8 cellular contexts compared by ENCODE assay signal in the genomic region with DNA sequence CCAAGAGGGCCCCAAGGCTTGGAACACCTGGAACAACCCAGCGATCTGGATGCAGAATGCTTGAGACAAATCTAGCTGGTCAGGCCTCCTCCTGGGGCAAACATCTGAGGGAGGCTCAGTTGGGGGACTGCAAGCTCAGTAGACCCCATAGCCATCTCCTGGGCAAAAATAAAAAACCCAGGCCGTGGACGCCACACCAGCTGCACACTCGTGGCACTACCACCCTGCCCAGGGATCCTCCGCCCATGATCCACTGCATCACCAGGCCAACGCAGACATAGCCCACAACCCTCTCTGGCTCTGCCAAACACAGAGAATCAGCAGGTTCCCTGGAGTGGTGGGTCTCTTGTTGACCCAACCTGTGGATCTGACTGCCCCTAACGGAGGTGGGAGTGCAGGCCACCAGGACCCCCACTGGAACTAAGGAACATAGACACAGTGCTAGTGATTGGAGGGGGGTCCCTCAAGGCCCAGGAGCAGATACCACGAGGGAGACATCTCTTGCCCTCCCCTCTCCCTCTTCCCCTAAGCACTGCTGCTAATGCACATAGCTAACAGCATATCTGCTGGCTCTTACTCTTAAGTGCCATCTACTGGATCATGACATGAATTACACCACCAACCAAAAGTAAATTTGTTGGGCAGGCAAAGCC.
DNase-seq lines count a peak whose midpoint lies in the region; ATAC-seq and TF ChIP-seq lines count a peak whose summit lies in the region.

No MANE protein-coding gene starts in this region.

- no peaks in the 10 kb centered on the region for H3K4me1 ChIP-seq in spleen

- peaks cover 0 to 11% (median 9%) of the 10 kb centered on the region in 8 donors for H3K9me3 ChIP-seq in spleen

- TF ChIP-seq CTCF in astrocyte of the cerebellum (IDR thresholded peaks at IDR 0.05; ENCODE audit: low read depth, low read length, missing control alignments) (peak; percentile 76), spleen (IDR thresholded peaks at IDR 0.05 in 8 of 11, conservative IDR thresholded peaks at IDR 0.05 in 3 of 11) (peak in 9 of 11 experiments; percentile 30 to 70 (median 55))

- H3K4me3 ChIP-seq in astrocyte of the cerebellum (ENCODE audit: low read depth, low read length), result no peak overlapping the region
- no peak overlapping the region for H3K4me3 ChIP-seq in spleen

- no peak for ATAC-seq in HG02840 (IDR thresholded peaks at IDR 0.05; ENCODE audit: low FRiP score, unreplicated experiment)

- H3K27me3 ChIP-seq in spleen (replicated peaks in 1 of 7), result peaks cover 0 to 19% (median 0%) of the 10 kb centered on the region in 7 donors

- TF ChIP-seq POLR2A in spleen (IDR thresholded peaks at IDR 0.05), result no peak

- POLR2A ChIA-PET in HEK293T (lab: Yijun Ruan, JAX), result interaction anchor here (1.3 kb wide), 1 partner anchor 146 kb away, joined by 3 read pairs; no protein-coding TSS in a partner anchor

- intact Hi-C loops in spleen (cut with DNase I; ENCODE audit: low total_unique reads), result loop anchor here (5.0 kb wide), 1 partner anchor 117 kb away; no protein-coding TSS in a partner anchor

- no peaks in the 10 kb centered on the region for H3K36me3 ChIP-seq in spleen

- DNase-seq in DMS53 (lab: John Stamatoyannopoulos, UW) (peak; percentile 74), HEK293T (ENCODE audit: extremely low spot score) (peak; percentile 70), NCI-H226 (peak; percentile 9), astrocyte of the cerebellum (ENCODE audit: low read depth) (peak; percentile 11), iPS DF 19.7 (ENCODE audit: low read depth, low spot score) (peak; percentile 42), spleen (no peak)
- DNase-seq in stimulated activated CD4-positive, alpha-beta T cell treated with anti-CD3 and anti-CD28 coated beads, Interleukin-1b, Interleukin-23, amount 100 ng/mL, for 48 hours, result no peak

- WGBS in spleen, 5 donors, result 75 to 78% (median 77%) methylated on average over 8 of the region's 8 CpGs

- CTCF ChIA-PET in HEK293T (lab: Yijun Ruan, JAX), result interaction anchor here (0.5 to 3.1 kb wide), 9 partner anchors 9 to 816 kb away, joined by 3 to 25 read pairs (median 5); no protein-coding TSS in a partner anchor

- no peak overlapping the region for H3K27ac ChIP-seq in spleen

- in situ Hi-C loops in astrocyte of the cerebellum (cut with HindIII; ENCODE audit: low sequenced_read_pairs), result no loop called here

TF ChIP-seq in HEK293T, 16 proteins besides CTCF, POLR2A, EP300 and RAD21:
- TF ChIP-seq SUZ12 (IDR thresholded peaks at IDR 0.05) (no peak), LEF1 (IDR thresholded peaks at IDR 0.05; ENCODE audit: borderline replicate concordance) (no peak), CTBP1 (IDR thresholded peaks at IDR 0.05; ENCODE audit: borderline replicate concordance) (no peak), FOXK2 (IDR thresholded peaks at IDR 0.05) (no peak), L3MBTL2 (conservative IDR thresholded peaks at IDR 0.05) (no peak), ELF4 (IDR thresholded peaks at IDR 0.05) (no peak), BHLHE40 (IDR thresholded peaks at IDR 0.05; ENCODE audit: borderline replicate concordance) (no peak)

Comparison
In these comparisons a context has a peak if more than half of its experiments do, and no peak if none do; other contexts are left out.
1. DNase-seq: peak in DMS53 (single experiment), HEK293T (single experiment), NCI-H226 (single experiment), astrocyte of the cerebellum (single experiment) and iPS DF 19.7 (single experiment); none in spleen (single experiment) and stimulated activated CD4-positive, alpha-beta T cell treated with anti-CD3 and anti-CD28 coated beads, Interleukin-1b, Interleukin-23, amount 100 ng/mL, for 48 hours (single experiment).